ENCODE assay signal across 9 cellular contexts in the genomic region with DNA sequence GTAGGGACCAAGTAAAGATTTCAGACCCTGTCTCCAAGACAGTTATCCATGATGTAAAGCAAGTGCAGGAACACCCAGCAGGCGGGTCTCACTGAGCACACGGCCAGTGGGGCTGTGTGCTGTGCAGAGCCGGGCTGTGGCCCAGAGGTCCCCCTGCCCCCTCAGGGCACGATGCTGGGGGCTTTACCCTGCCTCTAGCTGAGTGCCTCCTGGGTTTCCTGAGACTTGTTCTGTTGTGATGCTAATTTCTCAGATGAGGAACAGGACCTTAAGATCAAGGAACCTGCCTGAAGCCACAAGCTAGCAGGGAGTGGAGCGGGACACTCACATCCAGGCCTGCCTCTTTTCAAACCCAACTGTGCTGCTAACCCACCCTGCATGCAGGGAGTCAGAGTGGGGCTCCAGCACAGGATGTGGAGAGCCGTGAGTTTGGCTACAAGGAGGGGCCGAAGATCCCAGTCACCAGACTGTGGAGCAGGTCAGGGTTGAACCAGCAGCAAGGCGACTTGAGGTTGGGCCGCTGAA.
A peak's percentile ranks its signal among the peaks of the same experiment; 100 is the strongest.
DNase-seq lines count a peak whose midpoint lies in the region; ATAC-seq lines count a peak whose summit lies in the region.
"Had no signal": no experiment of that assay in that cellular context is flagged by ENCODE, and none has a peak within 500 bp of the region (broad histone marks: within the 10 kb centered on the region; RNA-seq: fewer than 3 reads in every experiment).

No MANE protein-coding gene starts in this region.

- in situ Hi-C loops in HAP-1 (cut with MboI; ENCODE audit: low sequenced_read_pairs) = no loop called here

- H3K4me1 Mint-ChIP-seq in CD4-positive, alpha-beta memory T cell = peaks cover 30 to 56% (median 47%) of the 10 kb centered on the region in 4 donors
- H3K4me1 Mint-ChIP-seq in activated naive CD8-positive, alpha-beta T cell treated with anti-CD3 and anti-CD28 coated beads for 36 hours = peaks cover 47% of the 10 kb centered on the region

- H3K4me3 Mint-ChIP-seq in CD4-positive, alpha-beta memory T cell = peak overlapping the region; percentile 86 to 92 (median 90)
- H3K4me3 Mint-ChIP-seq in activated naive CD8-positive, alpha-beta T cell treated with anti-CD3 and anti-CD28 coated beads for 36 hours = peak overlapping the region; percentile 87

- H3K36me3 ChIP-seq in CD4-positive, alpha-beta memory T cell (ENCODE audit: insufficient read depth, low read length) = no peaks in the 10 kb centered on the region
- H3K36me3 ChIP-seq in HAP-1 (replicated peaks) = no peaks in the 10 kb centered on the region
- H3K36me3 ChIP-seq: heart right ventricle had no signal

- CTCF ChIA-PET in CD4-positive, alpha-beta memory T cell (lab: Charles Lee; ENCODE audit: partially characterized antibody) = interaction anchor here (1.6 to 5.7 kb wide), 3 partner anchors 12 to 25 kb away, joined by 4 to 67 read pairs (median 38); no protein-coding TSS in a partner anchor

- ATAC-seq in GM19438 (IDR thresholded peaks at IDR 0.05; ENCODE audit: low read depth, unreplicated experiment) (peak; percentile 22), HG03175 (IDR thresholded peaks at IDR 0.05; ENCODE audit: unreplicated experiment) (peak; percentile 19)
- ATAC-seq: heart right ventricle had no signal

- H3K4me3 ChIP-seq in CD4-positive, alpha-beta memory T cell (ENCODE audit: low read length in 2 of 2) = no peak overlapping the region
- no peak overlapping the region for H3K4me3 ChIP-seq in HAP-1

- intact Hi-C loops in CD4-positive, alpha-beta memory T cell (cut with micrococcal nuclease) = loop anchor here (1.0 to 10.0 kb wide), 4 partner anchors 9 to 1352 kb away; partner anchors contain the start of genes KIF5B and ZNF438
- intact Hi-C loops in posterior cingulate gyrus (cut with DNase I) = no loop called here

- no peak for DNase-seq in CD4-positive, alpha-beta memory T cell
- no peak for DNase-seq in activated naive CD8-positive, alpha-beta T cell treated with anti-CD3 and anti-CD28 coated beads for 36 hours
- DNase-seq in NCI-H2107 (lab: John Stamatoyannopoulos, UW) = no peak
- no peak for DNase-seq in HAP-1 (ENCODE audit: low spot score in 2 of 2)
- no peak for DNase-seq in posterior cingulate gyrus
- DNase-seq in cerebellum (ENCODE audit: low spot score) = no peak
- DNase-seq: heart right ventricle had no signal

- H3K9me3 Mint-ChIP-seq in CD4-positive, alpha-beta memory T cell = no peaks in the 10 kb centered on the region
- H3K9me3 Mint-ChIP-seq in activated naive CD8-positive, alpha-beta T cell treated with anti-CD3 and anti-CD28 coated beads for 36 hours = no peaks in the 10 kb centered on the region

- H3K27ac ChIP-seq in CD4-positive, alpha-beta memory T cell (ENCODE audit: low read depth, low read length) = peak overlapping the region; percentile 70

- no peaks in the 10 kb centered on the region for H3K27me3 Mint-ChIP-seq in CD4-positive, alpha-beta memory T cell
- H3K27me3 Mint-ChIP-seq in activated naive CD8-positive, alpha-beta T cell treated with anti-CD3 and anti-CD28 coated beads for 36 hours = no peaks in the 10 kb centered on the region

- peak overlapping the region; percentile 93 to 98 (median 96) for H3K27ac Mint-ChIP-seq in CD4-positive, alpha-beta memory T cell
- peak overlapping the region; percentile 97 for H3K27ac Mint-ChIP-seq in activated naive CD8-positive, alpha-beta T cell treated with anti-CD3 and anti-CD28 coated beads for 36 hours

- no peaks in the 10 kb centered on the region for H3K9me3 ChIP-seq in CD4-positive, alpha-beta memory T cell (ENCODE audit: control insufficient read depth in 1 of 2, low read length in 2 of 2)
- H3K9me3 ChIP-seq in HAP-1 = no peaks in the 10 kb centered on the region
- H3K9me3 ChIP-seq: heart right ventricle had no signal

- peaks cover 53% of the 10 kb centered on the region for H3K4me1 ChIP-seq in CD4-positive, alpha-beta memory T cell (ENCODE audit: insufficient read depth, low read length)
- no peaks in the 10 kb centered on the region for H3K4me1 ChIP-seq in HAP-1

- H3K36me3 Mint-ChIP-seq in CD4-positive, alpha-beta memory T cell = no peaks in the 10 kb centered on the region
- no peaks in the 10 kb centered on the region for H3K36me3 Mint-ChIP-seq in activated naive CD8-positive, alpha-beta T cell treated with anti-CD3 and anti-CD28 coated beads for 36 hours

- H3K27me3 ChIP-seq in CD4-positive, alpha-beta memory T cell (ENCODE audit: insufficient read depth, low read length) = no peaks in the 10 kb centered on the region
- H3K27me3 ChIP-seq in HAP-1 (ENCODE audit: low read depth) = no peaks in the 10 kb centered on the region
- H3K27me3 ChIP-seq: heart right ventricle had no signal

- POLR2A ChIA-PET in CD4-positive, alpha-beta memory T cell (lab: Charles Lee; ENCODE audit: partially characterized antibody) = interaction anchor here (1.1 to 3.7 kb wide), 3 partner anchors 10 to 79 kb away, joined by 5 to 18 read pairs (median 6); no protein-coding TSS in a partner anchor
